1 cellular context compared by ENCODE assay signal in genomic region chr18:71878226-71878625, GRCh38.
TF ChIP-seq lines count a peak whose summit lies in the region.

No MANE protein-coding gene starts in this region.

TF ChIP-seq in HepG2, 621 proteins besides CTCF, POLR2A, EP300 and RAD21 (continued from another document):
- TF ChIP-seq, protein P1, sequence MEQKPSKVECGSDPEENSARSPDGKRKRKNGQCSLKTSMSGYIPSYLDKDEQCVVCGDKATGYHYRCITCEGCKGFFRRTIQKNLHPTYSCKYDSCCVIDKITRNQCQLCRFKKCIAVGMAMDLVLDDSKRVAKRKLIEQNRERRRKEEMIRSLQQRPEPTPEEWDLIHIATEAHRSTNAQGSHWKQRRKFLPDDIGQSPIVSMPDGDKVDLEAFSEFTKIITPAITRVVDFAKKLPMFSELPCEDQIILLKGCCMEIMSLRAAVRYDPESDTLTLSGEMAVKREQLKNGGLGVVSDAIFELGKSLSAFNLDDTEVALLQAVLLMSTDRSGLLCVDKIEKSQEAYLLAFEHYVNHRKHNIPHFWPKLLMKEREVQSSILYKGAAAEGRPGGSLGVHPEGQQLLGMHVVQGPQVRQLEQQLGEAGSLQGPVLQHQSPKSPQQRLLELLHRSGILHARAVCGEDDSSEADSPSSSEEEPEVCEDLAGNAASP (CRISPR knock-in tag; IDR thresholded peaks at IDR 0.05; ENCODE audit: borderline replicate concordance), result no peak
- TF ChIP-seq ATF1 (CRISPR knock-in tag; IDR thresholded peaks at IDR 0.05), result no peak
